Comparison of ENCODE assay signal across 14 cellular contexts in the genomic region with DNA sequence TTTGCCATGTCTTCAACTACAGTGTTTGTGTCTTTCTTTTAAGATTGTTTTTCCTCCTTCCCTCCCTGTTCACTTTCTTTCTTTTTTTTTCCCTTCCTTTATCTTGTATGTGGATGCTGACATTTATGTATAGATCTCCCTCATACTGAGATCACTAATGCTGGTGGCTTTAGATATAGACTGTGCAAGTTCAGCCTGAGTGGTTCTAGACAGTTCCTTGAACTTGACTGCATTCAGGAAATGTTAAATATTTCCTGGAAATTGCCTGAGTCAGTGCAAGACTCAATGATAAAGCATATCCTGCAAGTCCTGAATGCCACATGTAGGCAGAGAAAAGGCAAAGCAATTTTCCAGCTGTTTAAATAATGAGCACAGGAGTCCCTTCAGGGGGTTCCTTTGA.
DNase-seq lines count a peak whose midpoint lies in the region; ATAC-seq and TF ChIP-seq lines count a peak whose summit lies in the region.
"Had no signal": no experiment of that assay in that cellular context is flagged by ENCODE, and none has a peak within 500 bp of the region (broad histone marks: within the 10 kb centered on the region; RNA-seq: fewer than 3 reads in every experiment).

No MANE protein-coding gene starts in this region.

- intact Hi-C loops in body of pancreas (cut with DNase I) (no loop called here), Calu3 (cut with micrococcal nuclease; ENCODE audit: unreplicated experiment) (no loop called here)

- peaks cover 59% of the 10 kb centered on the region for H3K4me1 Mint-ChIP-seq in activated naive CD8-positive, alpha-beta T cell treated with anti-CD3 and anti-CD28 coated beads, Interleukin-2, amount 50 U/mL, for 24 hours
- no peaks in the 10 kb centered on the region for H3K4me1 Mint-ChIP-seq in neural crest cell
- H3K4me1 Mint-ChIP-seq in Calu3 (ENCODE audit: low read depth, unreplicated experiment): peaks cover 50% of the 10 kb centered on the region

- H3K4me1 ChIP-seq in body of pancreas: no peaks in the 10 kb centered on the region

- H3K36me3 Mint-ChIP-seq in activated naive CD8-positive, alpha-beta T cell treated with anti-CD3 and anti-CD28 coated beads, Interleukin-2, amount 50 U/mL, for 24 hours (ENCODE audit: low read depth): peaks cover 5% of the 10 kb centered on the region
- H3K36me3 Mint-ChIP-seq in neural crest cell (ENCODE audit: low read depth): no peaks in the 10 kb centered on the region
- no peaks in the 10 kb centered on the region for H3K36me3 Mint-ChIP-seq in Calu3 (ENCODE audit: insufficient read depth, unreplicated experiment)
- H3K36me3 Mint-ChIP-seq: CD8-positive, alpha-beta T cell; memory B cell had no signal

- no peaks in the 10 kb centered on the region for H3K9me3 ChIP-seq in body of pancreas

- CTCF ChIA-PET in Calu3 (lab: Charles Lee): no interaction called here

- H3K27me3 ChIP-seq in body of pancreas: no peaks in the 10 kb centered on the region

- peak; percentile 57 for ATAC-seq in activated naive CD8-positive, alpha-beta T cell treated with anti-CD3 and anti-CD28 coated beads, Interleukin-2, amount 50 U/mL, for 24 hours
- no peak for ATAC-seq in body of pancreas
- ATAC-seq: CD8-positive, alpha-beta T cell; PC-3 had no signal

- H3K9me3 Mint-ChIP-seq in activated naive CD8-positive, alpha-beta T cell treated with anti-CD3 and anti-CD28 coated beads, Interleukin-2, amount 50 U/mL, for 24 hours: peaks cover 15% of the 10 kb centered on the region
- H3K9me3 Mint-ChIP-seq in neural crest cell (no peaks in the 10 kb centered on the region), Calu3 (ENCODE audit: low read depth, unreplicated experiment) (no peaks in the 10 kb centered on the region)
- H3K9me3 Mint-ChIP-seq: CD8-positive, alpha-beta T cell; memory B cell had no signal

- no TSS peak for BruUV-seq in Calu3 (replicated peaks; lab: Mats Ljungman, UMichigan)

- peaks cover 4% of the 10 kb centered on the region for H3K27me3 Mint-ChIP-seq in activated naive CD8-positive, alpha-beta T cell treated with anti-CD3 and anti-CD28 coated beads, Interleukin-2, amount 50 U/mL, for 24 hours
- H3K27me3 Mint-ChIP-seq in neural crest cell (ENCODE audit: low read depth) (no peaks in the 10 kb centered on the region), Calu3 (ENCODE audit: unreplicated experiment) (no peaks in the 10 kb centered on the region)
- H3K27me3 Mint-ChIP-seq: memory B cell had no signal

- peak overlapping the region; percentile 1 for H3K4me3 Mint-ChIP-seq in activated naive CD8-positive, alpha-beta T cell treated with anti-CD3 and anti-CD28 coated beads, Interleukin-2, amount 50 U/mL, for 24 hours
- H3K4me3 Mint-ChIP-seq in neural crest cell (no peak overlapping the region), Calu3 (ENCODE audit: low read depth, unreplicated experiment) (no peak overlapping the region)
- H3K4me3 Mint-ChIP-seq: CD8-positive, alpha-beta T cell; memory B cell had no signal

- no peak overlapping the region for H3K27ac ChIP-seq in body of pancreas

- DNase-seq in NCI-H748 (lab: John Stamatoyannopoulos, UW; ENCODE audit: unreplicated experiment) (peak; percentile 24), NCI-H748 treated with DMSO at 0.1 percent for 48 hours (lab: John Stamatoyannopoulos, UW) (no peak), NCI-H1417 treated with DMSO at 0.1 percent for 48 hours (lab: John Stamatoyannopoulos, UW) (peak; percentile 5), neural crest cell (ENCODE audit: low read depth, low spot score) (no peak), body of pancreas (no peak), RKO (ENCODE audit: low spot score) (no peak), Calu3 (no peak)
- DNase-seq in activated naive CD8-positive, alpha-beta T cell treated with anti-CD3 and anti-CD28 coated beads, Interleukin-2, amount 50 U/mL, for 24 hours: no peak
- DNase-seq: 8988T; CD8-positive, alpha-beta T cell; GOT3; NCI-H1436 treated with DMSO at 0.1 percent for 48 hours; PC-3 had no signal

- H3K4me3 ChIP-seq in body of pancreas: no peak overlapping the region

- peak overlapping the region; percentile 19 for H3K27ac Mint-ChIP-seq in activated naive CD8-positive, alpha-beta T cell treated with anti-CD3 and anti-CD28 coated beads, Interleukin-2, amount 50 U/mL, for 24 hours
- H3K27ac Mint-ChIP-seq in neural crest cell (ENCODE audit: unreplicated experiment) (peak overlapping the region; percentile 15), Calu3 (ENCODE audit: unreplicated experiment) (no peak overlapping the region)
- H3K27ac Mint-ChIP-seq: CD8-positive, alpha-beta T cell; memory B cell had no signal

- TF ChIP-seq POLR2A in body of pancreas (IDR thresholded peaks at IDR 0.05): no peak

- no peaks in the 10 kb centered on the region for H3K36me3 ChIP-seq in body of pancreas (replicated peaks in 1 of 2; ENCODE audit: insufficient read depth in 1 of 2, low read depth in 2 of 2)

- TF ChIP-seq CTCF in neural crest cell (conservative IDR thresholded peaks at IDR 0.05) (no peak), body of pancreas (IDR thresholded peaks at IDR 0.05) (no peak), Calu3 (IDR thresholded peaks at IDR 0.05; ENCODE audit: unreplicated experiment) (no peak)

Comparison
In these comparisons a context has a peak if more than half of its experiments do, and no peak if none do; other contexts are left out.
1. DNase-seq: peak in NCI-H748 (single experiment) and NCI-H1417 treated with DMSO at 0.1 percent for 48 hours (single experiment); none in NCI-H748 treated with DMSO at 0.1 percent for 48 hours (single experiment), activated naive CD8-positive, alpha-beta T cell treated with anti-CD3 and anti-CD28 coated beads, Interleukin-2, amount 50 U/mL, for 24 hours (single experiment), neural crest cell (single experiment), body of pancreas (0 of 4), RKO (single experiment) and Calu3 (single experiment).